Comparison of ENCODE assay signal across 19 cellular contexts in genomic region chr13:45784755-45785675, GRCh38.
DNase-seq lines count a peak whose midpoint lies in the region; ATAC-seq, FAIRE-seq and TF ChIP-seq lines count a peak whose summit lies in the region.
"Had no signal": no experiment of that assay in that cellular context is flagged by ENCODE, and none has a peak within 500 bp of the region (broad histone marks: within the 10 kb centered on the region; RNA-seq: fewer than 3 reads in every experiment).

No MANE protein-coding gene starts in this region.

- H3K79me2 ChIP-seq in HepG2 (ENCODE audit: insufficient read depth, low read length), result no peaks in the 10 kb centered on the region

- H3K4me3 Mint-ChIP-seq in MCF 10A (ENCODE audit: unreplicated experiment), result no peak overlapping the region
- H3K4me3 Mint-ChIP-seq in activated CD4-positive, alpha-beta memory T cell treated with anti-CD3 and anti-CD28 coated beads for 36 hours, result no peak overlapping the region
- H3K4me3 Mint-ChIP-seq: CD4-positive, alpha-beta T cell; GM23338 had no signal

- TF ChIP-seq CTCF in MCF 10A (IDR thresholded peaks at IDR 0.05; ENCODE audit: unreplicated experiment) (no peak), breast epithelium (IDR thresholded peaks at IDR 0.05) (no peak), epithelial cell of esophagus (IDR thresholded peaks at IDR 0.05; ENCODE audit: insufficient read depth, low read depth, low read length, missing control alignments) (no peak), HepG2 (CRISPR knock-in tag; IDR thresholded peaks at IDR 0.05) (no peak), GM13977 (IDR thresholded peaks at IDR 0.05; ENCODE audit: extremely low read depth, insufficient read depth, missing control alignments) (no peak)

- POLR2A ChIA-PET in MCF 10A (lab: Yijun Ruan, JAX) (interaction anchor here (0.9 kb wide), 1 partner anchor 13 kb away, joined by 3 read pairs; no protein-coding TSS in a partner anchor), HepG2 (lab: Yijun Ruan, JAX) (no interaction called here)
- POLR2A ChIA-PET in activated CD4-positive, alpha-beta memory T cell treated with anti-CD3 and anti-CD28 coated beads for 36 hours (lab: Charles Lee), result no interaction called here

- H3K27me3 ChIP-seq in breast epithelium (no peaks in the 10 kb centered on the region), HepG2 (ENCODE audit: control insufficient read depth in 1 of 2, insufficient read depth in 2 of 2, low read length in 2 of 2) (no peaks in the 10 kb centered on the region; a peak in 1 of 5 replicates)

- TF ChIP-seq EP300 in HepG2 (IDR thresholded peaks at IDR 0.05; ENCODE audit: low read depth in 2 of 2, low read length in 2 of 2) (no peak), HepG2 (CRISPR knock-in tag; IDR thresholded peaks at IDR 0.05; ENCODE audit: borderline replicate concordance) (no peak)

- H3K9me3 Mint-ChIP-seq in MCF 10A (ENCODE audit: unreplicated experiment), result no peaks in the 10 kb centered on the region
- no peaks in the 10 kb centered on the region for H3K9me3 Mint-ChIP-seq in activated CD4-positive, alpha-beta memory T cell treated with anti-CD3 and anti-CD28 coated beads for 36 hours
- H3K9me3 Mint-ChIP-seq: CD4-positive, alpha-beta T cell; GM23338 had no signal

- no peak overlapping the region for H2AFZ ChIP-seq in HepG2 (ENCODE audit: low read length)
- H2AFZ ChIP-seq: GM23338 had no signal

- no peak for TF ChIP-seq RAD21 in HepG2 (CRISPR knock-in tag; IDR thresholded peaks at IDR 0.05)

- no peak overlapping the region for H3K9ac ChIP-seq in HepG2 (ENCODE audit: insufficient read depth, low read depth, low read length)

- CTCF ChIA-PET in MCF 10A (lab: Yijun Ruan, JAX) (interaction anchor here (0.6 to 0.8 kb wide), 2 partner anchors 23 to 543 kb away, joined by 3 to 4 read pairs; no protein-coding TSS in a partner anchor), HepG2 (lab: Yijun Ruan, JAX; ENCODE audit: low intra/inter-chr PET ratio, low total read pairs) (no interaction called here)
- CTCF ChIA-PET in activated CD4-positive, alpha-beta memory T cell treated with anti-CD3 and anti-CD28 coated beads for 36 hours (lab: Charles Lee), result no interaction called here

- no peak for FAIRE-seq in HepG2 (lab: Jason Lieb, UNC)
- FAIRE-seq: D721Med had no signal

- in situ Hi-C loops in HepG2 (cut with HindIII; ENCODE audit: extremely low pct_ligation_motif_present, low pct_unique_long_range_greater_than_20kb) (no loop called here), GM13977 (cut with MboI; ENCODE audit: low pct_unique_long_range_greater_than_20kb, low sequenced_read_pairs, unreplicated experiment) (no loop called here)

- ATAC-seq in HepG2, result peak; percentile 33; the same call in 1 of the 3 replicates
- ATAC-seq: GM23338 had no signal

- intact Hi-C loops in MCF 10A (cut with micrococcal nuclease), result no loop called here
- intact Hi-C loops in breast epithelium (cut with DNase I; ENCODE audit: low total_unique reads), result no loop called here
- intact Hi-C loops in HepG2 (cut with micrococcal nuclease; ENCODE audit: unreplicated experiment), result no loop called here
- intact Hi-C loops in activated CD4-positive, alpha-beta memory T cell treated with anti-CD3 and anti-CD28 coated beads for 36 hours (cut with micrococcal nuclease), result no loop called here

- peaks cover 20% of the 10 kb centered on the region for H3K4me1 Mint-ChIP-seq in MCF 10A (ENCODE audit: insufficient read depth, unreplicated experiment)
- peaks cover 12% of the 10 kb centered on the region for H3K4me1 Mint-ChIP-seq in activated CD4-positive, alpha-beta memory T cell treated with anti-CD3 and anti-CD28 coated beads for 36 hours (ENCODE audit: low read depth)

- H3K9me3 ChIP-seq in breast epithelium, result no peaks in the 10 kb centered on the region
- H3K9me3 ChIP-seq in HepG2 (ENCODE audit: low read length), result no peaks in the 10 kb centered on the region

- no peaks in the 10 kb centered on the region for H4K20me1 ChIP-seq in HepG2 (ENCODE audit: insufficient read depth, low read length)

- WGBS in HepG2 (ENCODE audit: low lambda C conversion rate), result 28% methylated on average over 10 of the region's 10 CpGs

- peaks cover 19% of the 10 kb centered on the region for H3K27me3 Mint-ChIP-seq in MCF 10A (ENCODE audit: insufficient read depth, unreplicated experiment)
- peaks cover 3% of the 10 kb centered on the region for H3K27me3 Mint-ChIP-seq in activated CD4-positive, alpha-beta memory T cell treated with anti-CD3 and anti-CD28 coated beads for 36 hours
- H3K27me3 Mint-ChIP-seq: CD4-positive, alpha-beta T cell had no signal

- DNase-seq in MCF 10A (ENCODE audit: unreplicated experiment) (peak; percentile 14), breast epithelium (ENCODE audit: low spot score in 2 of 2) (no peak), epithelial cell of esophagus (ENCODE audit: low read depth) (peak; percentile 78), HepG2 (ENCODE audit: low spot score) (no peak), GM13977 (ENCODE audit: low spot score) (no peak), SKM-1 (lab: John Stamatoyannopoulos, UW; ENCODE audit: unreplicated experiment) (no peak)
- no peak for DNase-seq in activated CD4-positive, alpha-beta memory T cell treated with anti-CD3 and anti-CD28 coated beads for 36 hours
- DNase-seq: ACHN; CD4-positive, alpha-beta T cell; DMS79 treated with DMSO at 0.1 percent for 48 hours; GDM1; MM.1S; NCI-H1105; NCI-H1694 treated with DMSO at 0.1 percent for 48 hours; NCI-H446; NCI-H82; Right ventricle myocardium superior had no signal

- no peak overlapping the region for H3K27ac Mint-ChIP-seq in MCF 10A (ENCODE audit: low read depth, unreplicated experiment)
- no peak overlapping the region for H3K27ac Mint-ChIP-seq in activated CD4-positive, alpha-beta memory T cell treated with anti-CD3 and anti-CD28 coated beads for 36 hours
- H3K27ac Mint-ChIP-seq: CD4-positive, alpha-beta T cell; GM23338 had no signal

- TF ChIP-seq POLR2A in breast epithelium (IDR thresholded peaks at IDR 0.05), result no peak
- no peak for TF ChIP-seq POLR2A in HepG2 (IDR thresholded peaks at IDR 0.05; ENCODE audit: insufficient read depth in 1 of 2, low read depth in 2 of 2, low read length in 2 of 2)

- H3K4me2 ChIP-seq in HepG2 (ENCODE audit: low read depth, low read length), result no peak overlapping the region
- H3K4me2 ChIP-seq: GM23338 had no signal

- H3K4me3 ChIP-seq in breast epithelium (no peak overlapping the region), epithelial cell of esophagus (ENCODE audit: low read length) (no peak overlapping the region), HepG2 (replicated peaks in 1 of 3; ENCODE audit: insufficient read depth in 1 of 3, low read depth in 2 of 3, low read length in 3 of 3) (no peak overlapping the region)
- H3K4me3 ChIP-seq: GM23338 had no signal

- BruUV-seq in MCF 10A (replicated peaks; lab: Mats Ljungman, UMichigan) (no TSS peak), HepG2 (replicated peaks; lab: Mats Ljungman, UMichigan) (no TSS peak)

- H3K27ac ChIP-seq in breast epithelium (no peak overlapping the region), HepG2 (ENCODE audit: extremely low read length, insufficient read depth, low read length) (no peak overlapping the region)

- no peaks in the 10 kb centered on the region for H3K36me3 Mint-ChIP-seq in MCF 10A (ENCODE audit: insufficient read depth, unreplicated experiment)
- no peaks in the 10 kb centered on the region for H3K36me3 Mint-ChIP-seq in activated CD4-positive, alpha-beta memory T cell treated with anti-CD3 and anti-CD28 coated beads for 36 hours

- H3K36me3 ChIP-seq in breast epithelium (no peaks in the 10 kb centered on the region), HepG2 (replicated peaks in 1 of 2; ENCODE audit: control insufficient read depth in 1 of 2, insufficient read depth in 2 of 2, low read length in 2 of 2) (no peaks in the 10 kb centered on the region)

- H3K4me1 ChIP-seq in breast epithelium (no peaks in the 10 kb centered on the region), HepG2 (ENCODE audit: insufficient read depth, low read length) (no peaks in the 10 kb centered on the region)

TF ChIP-seq in HepG2, 621 proteins besides CTCF, POLR2A, EP300 and RAD21 (continues in another document):
- TF ChIP-seq SRSF1 (optimal IDR thresholded peaks at IDR 0.05; ENCODE audit: low read depth, low read length) (no peak), MLLT10 (CRISPR knock-in tag; IDR thresholded peaks at IDR 0.05) (no peak), RFX1 (IDR thresholded peaks at IDR 0.05) (no peak), NBN (conservative IDR thresholded peaks at IDR 0.05) (no peak), ZNF605 (CRISPR knock-in tag; IDR thresholded peaks at IDR 0.05) (no peak), ZNF660 (CRISPR knock-in tag; IDR thresholded peaks at IDR 0.05; ENCODE audit: borderline replicate concordance, low read depth) (no peak), ZNF569 (CRISPR knock-in tag; IDR thresholded peaks at IDR 0.05; ENCODE audit: borderline replicate concordance) (no peak)
- TF ChIP-seq, protein P1, sequence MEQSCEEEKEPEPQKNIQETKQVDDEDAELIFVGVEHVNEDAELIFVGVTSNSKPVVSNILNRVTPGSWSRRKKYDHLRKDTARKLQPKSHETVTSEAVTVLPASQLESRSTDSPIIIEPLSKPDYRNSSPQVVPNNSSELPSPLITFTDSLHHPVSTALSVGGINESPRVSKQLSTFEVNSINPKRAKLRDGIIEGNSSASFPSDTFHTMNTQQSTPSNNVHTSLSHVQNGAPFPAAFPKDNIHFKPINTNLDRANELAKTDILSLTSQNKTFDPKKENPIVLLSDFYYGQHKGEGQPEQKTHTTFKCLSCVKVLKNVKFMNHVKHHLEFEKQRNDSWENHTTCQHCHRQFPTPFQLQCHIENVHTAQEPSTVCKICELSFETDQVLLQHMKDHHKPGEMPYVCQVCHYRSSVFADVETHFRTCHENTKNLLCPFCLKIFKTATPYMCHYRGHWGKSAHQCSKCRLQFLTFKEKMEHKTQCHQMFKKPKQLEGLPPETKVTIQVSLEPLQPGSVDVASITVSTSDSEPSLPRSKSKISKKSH (CRISPR knock-in tag; IDR thresholded peaks at IDR 0.05; ENCODE audit: borderline replicate concordance), result no peak
- TF ChIP-seq, protein P2, sequence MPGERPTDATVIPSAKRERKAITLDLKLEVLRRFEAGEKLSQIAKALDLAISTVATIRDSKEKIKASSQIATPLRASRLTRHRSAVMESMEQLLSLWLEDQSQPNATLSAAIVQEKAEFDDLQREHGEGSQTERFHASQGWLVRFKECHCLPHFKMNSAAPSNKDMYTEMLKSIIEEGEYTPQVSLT (CRISPR knock-in tag; IDR thresholded peaks at IDR 0.05; ENCODE audit: borderline replicate concordance, low read depth), result no peak
- TF ChIP-seq, protein P3, sequence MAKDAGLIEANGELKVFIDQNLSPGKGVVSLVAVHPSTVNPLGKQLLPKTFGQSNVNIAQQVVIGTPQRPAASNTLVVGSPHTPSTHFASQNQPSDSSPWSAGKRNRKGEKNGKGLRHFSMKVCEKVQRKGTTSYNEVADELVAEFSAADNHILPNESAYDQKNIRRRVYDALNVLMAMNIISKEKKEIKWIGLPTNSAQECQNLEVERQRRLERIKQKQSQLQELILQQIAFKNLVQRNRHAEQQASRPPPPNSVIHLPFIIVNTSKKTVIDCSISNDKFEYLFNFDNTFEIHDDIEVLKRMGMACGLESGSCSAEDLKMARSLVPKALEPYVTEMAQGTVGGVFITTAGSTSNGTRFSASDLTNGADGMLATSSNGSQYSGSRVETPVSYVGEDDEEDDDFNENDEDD (CRISPR knock-in tag; IDR thresholded peaks at IDR 0.05; ENCODE audit: borderline replicate concordance), result no peak

Comparison
In these comparisons a context has a peak if more than half of its experiments do, and no peak if none do; other contexts are left out.
1. DNase-seq: peak in MCF 10A (single experiment) and epithelial cell of esophagus (single experiment); none in breast epithelium (0 of 2), HepG2 (single experiment), GM13977 (single experiment), SKM-1 (single experiment) and activated CD4-positive, alpha-beta memory T cell treated with anti-CD3 and anti-CD28 coated beads for 36 hours (single experiment).